In genomic region chr15:96334705-96335428, GRCh38 we compare ENCODE assay signal across 2 cellular contexts.
TF ChIP-seq lines count a peak whose summit lies in the region.

No MANE protein-coding gene starts in this region.

TF ChIP-seq in HCT116, 20 proteins besides CTCF, POLR2A, EP300 and RAD21:
- no peak for TF ChIP-seq EGR1 (IDR thresholded peaks at IDR 0.05; ENCODE audit: low read depth)
- TF ChIP-seq TCF7L2 (IDR thresholded peaks at IDR 0.05; ENCODE audit: borderline replicate concordance, extremely low read depth, insufficient read depth, insufficient read length) = no peak
- no peak for TF ChIP-seq JUND (IDR thresholded peaks at IDR 0.05)
- TF ChIP-seq CBX3 (IDR thresholded peaks at IDR 0.05; ENCODE audit: low read depth) = no peak
- TF ChIP-seq SIN3A (IDR thresholded peaks at IDR 0.05; ENCODE audit: low read depth) = no peak
- TF ChIP-seq FOSL1 (IDR thresholded peaks at IDR 0.05; ENCODE audit: low read depth) = no peak
- TF ChIP-seq YY1 (IDR thresholded peaks at IDR 0.05; ENCODE audit: extremely low read depth, insufficient replicate concordance, low read depth, low read length) = no peak
- TF ChIP-seq, protein P1, sequence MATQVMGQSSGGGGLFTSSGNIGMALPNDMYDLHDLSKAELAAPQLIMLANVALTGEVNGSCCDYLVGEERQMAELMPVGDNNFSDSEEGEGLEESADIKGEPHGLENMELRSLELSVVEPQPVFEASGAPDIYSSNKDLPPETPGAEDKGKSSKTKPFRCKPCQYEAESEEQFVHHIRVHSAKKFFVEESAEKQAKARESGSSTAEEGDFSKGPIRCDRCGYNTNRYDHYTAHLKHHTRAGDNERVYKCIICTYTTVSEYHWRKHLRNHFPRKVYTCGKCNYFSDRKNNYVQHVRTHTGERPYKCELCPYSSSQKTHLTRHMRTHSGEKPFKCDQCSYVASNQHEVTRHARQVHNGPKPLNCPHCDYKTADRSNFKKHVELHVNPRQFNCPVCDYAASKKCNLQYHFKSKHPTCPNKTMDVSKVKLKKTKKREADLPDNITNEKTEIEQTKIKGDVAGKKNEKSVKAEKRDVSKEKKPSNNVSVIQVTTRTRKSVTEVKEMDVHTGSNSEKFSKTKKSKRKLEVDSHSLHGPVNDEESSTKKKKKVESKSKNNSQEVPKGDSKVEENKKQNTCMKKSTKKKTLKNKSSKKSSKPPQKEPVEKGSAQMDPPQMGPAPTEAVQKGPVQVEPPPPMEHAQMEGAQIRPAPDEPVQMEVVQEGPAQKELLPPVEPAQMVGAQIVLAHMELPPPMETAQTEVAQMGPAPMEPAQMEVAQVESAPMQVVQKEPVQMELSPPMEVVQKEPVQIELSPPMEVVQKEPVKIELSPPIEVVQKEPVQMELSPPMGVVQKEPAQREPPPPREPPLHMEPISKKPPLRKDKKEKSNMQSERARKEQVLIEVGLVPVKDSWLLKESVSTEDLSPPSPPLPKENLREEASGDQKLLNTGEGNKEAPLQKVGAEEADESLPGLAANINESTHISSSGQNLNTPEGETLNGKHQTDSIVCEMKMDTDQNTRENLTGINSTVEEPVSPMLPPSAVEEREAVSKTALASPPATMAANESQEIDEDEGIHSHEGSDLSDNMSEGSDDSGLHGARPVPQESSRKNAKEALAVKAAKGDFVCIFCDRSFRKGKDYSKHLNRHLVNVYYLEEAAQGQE (IDR thresholded peaks at IDR 0.05; ENCODE audit: low read depth) = no peak

TF ChIP-seq in GM12878, 131 proteins besides CTCF, POLR2A, EP300 and RAD21:
- no peak for TF ChIP-seq TCF12 (IDR thresholded peaks at IDR 0.05; ENCODE audit: low read depth, low read length)
- no peak for TF ChIP-seq WRNIP1 (IDR thresholded peaks at IDR 0.05; ENCODE audit: borderline replicate concordance, low read depth, low read length)
- no peak for TF ChIP-seq HDAC6 (IDR thresholded peaks at IDR 0.05; ENCODE audit: unreplicated experiment)
- no peak for TF ChIP-seq ZBTB40 (IDR thresholded peaks at IDR 0.05; ENCODE audit: borderline replicate concordance)
- TF ChIP-seq ZBED1 (IDR thresholded peaks at IDR 0.05; ENCODE audit: borderline replicate concordance) = no peak
- TF ChIP-seq TCF7 (IDR thresholded peaks at IDR 0.05; ENCODE audit: borderline replicate concordance) = no peak
- TF ChIP-seq IKZF2 (IDR thresholded peaks at IDR 0.05) = no peak
- TF ChIP-seq ZNF24 (IDR thresholded peaks at IDR 0.05) = no peak
- no peak for TF ChIP-seq POLR2AphosphoS2 (IDR thresholded peaks at IDR 0.05; ENCODE audit: low read depth, low read length)
- TF ChIP-seq NBN (IDR thresholded peaks at IDR 0.05) = no peak
- TF ChIP-seq BCL11A (IDR thresholded peaks at IDR 0.05; ENCODE audit: low read depth, low read length) = no peak
- TF ChIP-seq SUPT20H (IDR thresholded peaks at IDR 0.05; ENCODE audit: borderline replicate concordance, control insufficient read depth, low read depth, low read length) = no peak
